8 cellular contexts compared by ENCODE assay signal in genomic region chr10:80204801-80205477, GRCh38. TPM values are rescaled to one million over a fixed set of nuclear protein-coding genes. Genes with fewer than 3 reads are reported as not detected.
DNase-seq lines count a peak whose midpoint lies in the region; ATAC-seq and TF ChIP-seq lines count a peak whose summit lies in the region.

No MANE protein-coding gene starts in this region.

- H3K27ac ChIP-seq in breast epithelium = peak overlapping the region; percentile 97 to 98
- H3K27ac ChIP-seq in layer of hippocampus (ENCODE audit: low read depth, low read length) = peak overlapping the region; percentile 77

- CTCF ChIA-PET in activated CD8-positive, alpha-beta memory T cell treated with anti-CD3 and anti-CD28 coated beads, Interleukin-2, amount 10 ng/mL, durations not matched to agents 7 days and 5 days (lab: Charles Lee) = interaction anchor here (0.8 to 3.1 kb wide), 9 partner anchors 9 to 62 kb away, joined by 3 to 14 read pairs (median 4); no protein-coding TSS in a partner anchor

- peaks cover 32% of the 10 kb centered on the region for H3K36me3 Mint-ChIP-seq in activated CD8-positive, alpha-beta memory T cell treated with anti-CD3 and anti-CD28 coated beads, Interleukin-2, amount 10 ng/mL, durations not matched to agents 7 days and 5 days

- no peak for TF ChIP-seq CTCF in breast epithelium (IDR thresholded peaks at IDR 0.05)

- no peak for TF ChIP-seq POLR2A in breast epithelium (IDR thresholded peaks at IDR 0.05)

- no peaks in the 10 kb centered on the region for H3K9me3 ChIP-seq in breast epithelium

- H3K4me1 ChIP-seq in breast epithelium = peaks cover 0 to 16% of the 10 kb centered on the region in 2 donors

- peak; percentile 59 for DNase-seq in activated CD8-positive, alpha-beta memory T cell treated with anti-CD3 and anti-CD28 coated beads, Interleukin-2, amount 10 ng/mL, durations not matched to agents 7 days and 5 days
- DNase-seq in activated CD8-positive, alpha-beta memory T cell treated with anti-CD3 and anti-CD28 coated beads, Interleukin-2, amount 50 U/mL, for 48 hours = no peak
- DNase-seq in RKO (ENCODE audit: low spot score) (peak; percentile 26), breast epithelium (ENCODE audit: low spot score in 2 of 2) (no peak), NCI-H2081 treated with DMSO at 0.1 percent for 48 hours (lab: John Stamatoyannopoulos, UW) (no peak)
- DNase-seq in stimulated activated naive CD4-positive, alpha-beta T cell treated with Interleukin-2 at 50 U/mL for 16 hours (lab: John Stamatoyannopoulos, UW) = peak; percentile 37

- no peaks in the 10 kb centered on the region for H3K36me3 ChIP-seq in breast epithelium

- ATAC-seq in activated CD8-positive, alpha-beta memory T cell treated with anti-CD3 and anti-CD28 coated beads, Interleukin-2, amount 10 ng/mL, durations not matched to agents 7 days and 5 days = peak; percentile 40
- ATAC-seq in HG02870 (IDR thresholded peaks at IDR 0.05; ENCODE audit: unreplicated experiment) = peak; percentile 27

- peak overlapping the region; percentile 97 for H3K4me3 Mint-ChIP-seq in activated CD8-positive, alpha-beta memory T cell treated with anti-CD3 and anti-CD28 coated beads, Interleukin-2, amount 10 ng/mL, durations not matched to agents 7 days and 5 days

- no peaks in the 10 kb centered on the region for H3K9me3 Mint-ChIP-seq in activated CD8-positive, alpha-beta memory T cell treated with anti-CD3 and anti-CD28 coated beads, Interleukin-2, amount 10 ng/mL, durations not matched to agents 7 days and 5 days (ENCODE audit: low read depth)

- peaks cover 47% of the 10 kb centered on the region for H3K4me1 Mint-ChIP-seq in activated CD8-positive, alpha-beta memory T cell treated with anti-CD3 and anti-CD28 coated beads, Interleukin-2, amount 10 ng/mL, durations not matched to agents 7 days and 5 days

- peak overlapping the region; percentile 83 for H3K27ac Mint-ChIP-seq in activated CD8-positive, alpha-beta memory T cell treated with anti-CD3 and anti-CD28 coated beads, Interleukin-2, amount 10 ng/mL, durations not matched to agents 7 days and 5 days

- H3K27me3 ChIP-seq in breast epithelium (no peaks in the 10 kb centered on the region), layer of hippocampus (ENCODE audit: control insufficient read depth, insufficient read depth, low read length) (no peaks in the 10 kb centered on the region)

- H3K4me3 ChIP-seq in breast epithelium = peak overlapping the region; percentile 78 to 94 (median 92)

- intact Hi-C loops in breast epithelium (cut with DNase I; ENCODE audit: low total_unique reads) = loop anchor here (5.0 kb wide), 1 partner anchor 48 kb away; no protein-coding TSS in a partner anchor

- H3K27me3 Mint-ChIP-seq in activated CD8-positive, alpha-beta memory T cell treated with anti-CD3 and anti-CD28 coated beads, Interleukin-2, amount 10 ng/mL, durations not matched to agents 7 days and 5 days = no peaks in the 10 kb centered on the region

RNA-seq across cellular contexts. Expression of gene ANXA11, which starts 0.4 kb away (rescaled TPM):
- 100 to 1,000 TPM; 251 to 288 TPM for total RNA-seq in activated CD8-positive, alpha-beta memory T cell treated with anti-CD3 and anti-CD28 coated beads, Interleukin-2, amount 10 ng/mL, durations not matched to agents 7 days and 5 days
- 100 to 1,000 TPM in 1 of 3 donors, 10 to 100 TPM in 2; 83.3 to 102 (median 93.4) TPM for total RNA-seq in breast epithelium

Comparison
In these comparisons a context has a peak if more than half of its experiments do, and no peak if none do; other contexts are left out.
1. DNase-seq: peak in activated CD8-positive, alpha-beta memory T cell treated with anti-CD3 and anti-CD28 coated beads, Interleukin-2, amount 10 ng/mL, durations not matched to agents 7 days and 5 days (single experiment), RKO (single experiment) and stimulated activated naive CD4-positive, alpha-beta T cell treated with Interleukin-2 at 50 U/mL for 16 hours (single experiment); none in activated CD8-positive, alpha-beta memory T cell treated with anti-CD3 and anti-CD28 coated beads, Interleukin-2, amount 50 U/mL, for 48 hours (single experiment), breast epithelium (0 of 2) and NCI-H2081 treated with DMSO at 0.1 percent for 48 hours (single experiment).